In the genomic region with DNA sequence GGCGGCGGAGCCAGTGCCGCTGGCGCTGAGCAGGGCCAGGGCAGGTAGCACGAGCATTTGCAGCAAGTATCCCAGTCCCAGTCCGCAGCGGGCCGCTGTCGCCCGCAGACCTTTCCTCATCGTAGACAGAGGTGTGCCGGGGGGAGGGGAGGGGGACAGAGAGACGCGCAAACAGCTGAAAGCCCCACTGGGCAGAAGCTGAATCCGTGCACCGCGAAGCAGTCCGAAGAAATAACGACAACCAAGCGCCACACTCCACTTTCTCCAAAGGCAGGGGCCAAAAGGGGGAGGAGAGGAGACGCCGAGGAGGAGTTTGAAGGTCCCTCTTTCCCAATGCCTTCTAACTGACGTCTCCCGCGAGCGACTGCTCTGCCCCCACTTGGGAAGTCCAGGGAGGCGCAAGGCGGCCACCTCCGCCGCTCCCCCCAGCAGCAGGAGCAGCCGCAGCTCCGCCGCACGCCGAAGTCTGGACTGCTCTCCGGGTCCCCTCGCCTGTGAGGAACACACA, we compare ENCODE assay signal across 8 cellular contexts. TPM values are rescaled to one million over a fixed set of nuclear protein-coding genes. Genes with fewer than 3 reads are reported as not detected.
DNase-seq lines count a peak whose midpoint lies in the region; ATAC-seq and TF ChIP-seq lines count a peak whose summit lies in the region.

A gene (minus strand): TSS at position 236 of the 508 bp plus-strand sequence.

- H3K36me3 ChIP-seq in heart left ventricle: no peaks in the 10 kb centered on the region

- H3K4me3 ChIP-seq in AG10803 (ENCODE audit: low read length) (peak within 1 kb of the TSS; percentile 56), heart left ventricle (peak within 1 kb of the TSS; percentile 46 to 78 (median 68))

- H3K4me3 Mint-ChIP-seq in activated naive CD8-positive, alpha-beta T cell treated with anti-CD3 and anti-CD28 coated beads for 36 hours: peak within 1 kb of the TSS; percentile 79

- H3K27ac ChIP-seq in heart left ventricle: peak within 1 kb of the TSS; percentile 69 to 90 (median 84)

- peak in 1 of 2 donors; percentile 72 for TF ChIP-seq POLR2A in heart left ventricle (IDR thresholded peaks at IDR 0.05)

- H3K4me1 Mint-ChIP-seq in activated naive CD8-positive, alpha-beta T cell treated with anti-CD3 and anti-CD28 coated beads for 36 hours: peaks cover 22% of the 10 kb centered on the region

- WGBS in heart left ventricle, 4 donors: 0 to 1% (median 0%) methylated on average over 21 to 37 of the region's 37 CpGs

- intact Hi-C loops in heart left ventricle (cut with DNase I): loop anchor here in 2 of 10 donors (10.0 kb wide), 2 partner anchors 76 to 384 kb away; no protein-coding TSS in a partner anchor

- ATAC-seq in HG02981 (IDR thresholded peaks at IDR 0.05; ENCODE audit: unreplicated experiment) (peak; percentile 8), heart left ventricle (peak; percentile 76 to 91 (median 89))

- DNase-seq in AG10803 (ENCODE audit: low read depth) (peak; percentile 3), heart left ventricle (peak; percentile 80 to 89 (median 83)), occipital lobe (lab: John Stamatoyannopoulos, UW) (peak; percentile 88), AML-193 (lab: John Stamatoyannopoulos, UW) (no peak), NOMO-1 (lab: John Stamatoyannopoulos, UW; ENCODE audit: unreplicated experiment in 2 of 2) (no peak), SW480 (ENCODE audit: low spot score) (no peak)
- no peak for DNase-seq in activated naive CD8-positive, alpha-beta T cell treated with anti-CD3 and anti-CD28 coated beads for 36 hours

- no peak within 1 kb of the TSS for H3K27ac Mint-ChIP-seq in activated naive CD8-positive, alpha-beta T cell treated with anti-CD3 and anti-CD28 coated beads for 36 hours

- TF ChIP-seq CTCF in AG10803 (conservative IDR thresholded peaks at IDR 0.05; ENCODE audit: low read length) (no peak), heart left ventricle (IDR thresholded peaks at IDR 0.05) (peak in 4 of 12 donors; percentile 8 to 33 (median 24))

- no peaks in the 10 kb centered on the region for H3K9me3 Mint-ChIP-seq in activated naive CD8-positive, alpha-beta T cell treated with anti-CD3 and anti-CD28 coated beads for 36 hours

- peaks cover 66% of the 10 kb centered on the region for H3K27me3 Mint-ChIP-seq in activated naive CD8-positive, alpha-beta T cell treated with anti-CD3 and anti-CD28 coated beads for 36 hours

- H3K4me1 ChIP-seq in heart left ventricle: peaks cover 0 to 24% (median 0%) of the 10 kb centered on the region in 12 donors

- H3K9me3 ChIP-seq in heart left ventricle: no peaks in the 10 kb centered on the region

- H3K36me3 Mint-ChIP-seq in activated naive CD8-positive, alpha-beta T cell treated with anti-CD3 and anti-CD28 coated beads for 36 hours: no peaks in the 10 kb centered on the region

- peaks cover 3 to 49% (median 18%) of the 10 kb centered on the region in 9 donors for H3K27me3 ChIP-seq in heart left ventricle

RNA-seq across cellular contexts. Expression of the gene that starts here (rescaled TPM):
- total RNA-seq in activated naive CD8-positive, alpha-beta T cell treated with anti-CD3 and anti-CD28 coated beads for 36 hours: not detected
- total RNA-seq in heart left ventricle (1 to 10 TPM; 1.3 to 2.8 (median 1.8) TPM), occipital lobe (23.7 TPM)
- polyA plus RNA-seq in heart left ventricle: under 1 TPM; 0.23 to 0.69 TPM

Comparison
In these comparisons a context has a peak if more than half of its experiments do, and no peak if none do; other contexts are left out.
1. DNase-seq: peak in AG10803 (single experiment), heart left ventricle (5 of 5) and occipital lobe (single experiment); none in activated naive CD8-positive, alpha-beta T cell treated with anti-CD3 and anti-CD28 coated beads for 36 hours (single experiment), AML-193 (0 of 2), NOMO-1 (0 of 2) and SW480 (single experiment).